Comparison of ENCODE assay signal across 8 cellular contexts in the genomic region with DNA sequence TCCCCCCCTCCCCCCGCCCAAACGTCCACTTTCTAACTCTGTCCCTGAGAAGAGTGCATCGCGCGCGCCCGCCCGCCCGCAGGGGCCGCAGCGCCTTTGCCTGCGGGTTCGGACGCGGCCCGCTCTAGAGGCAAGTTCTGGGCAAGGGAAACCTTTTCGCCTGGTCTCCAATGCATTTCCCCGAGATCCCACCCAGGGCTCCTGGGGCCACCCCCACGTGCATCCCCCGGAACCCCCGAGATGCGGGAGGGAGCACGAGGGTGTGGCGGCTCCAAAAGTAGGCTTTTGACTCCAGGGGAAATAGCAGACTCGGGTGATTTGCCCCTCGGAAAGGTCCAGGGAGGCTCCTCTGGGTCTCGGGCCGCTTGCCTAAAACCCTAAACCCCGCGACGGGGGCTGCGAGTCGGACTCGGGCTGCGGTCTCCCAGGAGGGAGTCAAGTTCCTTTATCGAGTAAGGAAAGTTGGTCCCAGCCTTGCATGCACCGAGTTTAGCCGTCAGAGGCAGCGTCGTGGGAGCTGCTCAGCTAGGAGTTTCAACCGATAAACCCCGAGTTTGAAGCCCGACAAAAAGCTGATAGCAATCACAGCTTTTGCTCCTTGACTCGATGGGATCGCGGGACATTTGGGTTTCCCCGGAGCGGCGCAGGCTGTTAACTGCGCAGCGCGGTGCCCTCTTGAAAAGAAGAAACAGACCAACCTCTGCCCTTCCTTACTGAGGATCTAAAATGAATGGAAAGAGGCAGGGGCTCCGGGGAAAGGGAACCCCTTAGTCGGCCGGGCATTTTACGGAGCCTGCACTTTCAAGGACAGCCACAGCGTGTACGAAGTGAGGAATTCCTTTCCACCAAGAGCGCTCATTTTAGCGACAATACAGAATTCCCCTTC.
DNase-seq lines count a peak whose midpoint lies in the region; ATAC-seq and TF ChIP-seq lines count a peak whose summit lies in the region.

No MANE protein-coding gene starts in this region.

- peak overlapping the region; percentile 85 for H3K4me3 Mint-ChIP-seq in activated naive CD4-positive, alpha-beta T cell treated with anti-CD3 and anti-CD28 coated beads, Interleukin-2, amount 10 ng/mL, durations not matched to agents 7 days and 5 days

- ATAC-seq in activated CD4-positive, CD25-positive, alpha-beta regulatory T cell treated with anti-CD3 and anti-CD28 coated beads, Interleukin-2, amount 50 U/mL, for 24 hours: no peak
- ATAC-seq in right cardiac atrium (no peak), GM21423 (IDR thresholded peaks at IDR 0.05; ENCODE audit: unreplicated experiment) (no peak), HG02610 (IDR thresholded peaks at IDR 0.05; ENCODE audit: unreplicated experiment) (no peak)

- intact Hi-C loops in right cardiac atrium (cut with DNase I) (loop anchor here in 1 of 4 donors (5.0 to 10.0 kb wide), 2 partner anchors 314 to 506 kb away; no protein-coding TSS in a partner anchor), sigmoid colon (cut with DNase I) (loop anchor here (1.0 to 5.0 kb wide), 4 partner anchors 161 to 1046 kb away; no protein-coding TSS in a partner anchor)

- peaks cover 46% of the 10 kb centered on the region for H3K4me1 Mint-ChIP-seq in activated naive CD4-positive, alpha-beta T cell treated with anti-CD3 and anti-CD28 coated beads, Interleukin-2, amount 10 ng/mL, durations not matched to agents 7 days and 5 days

- H3K27ac ChIP-seq in right cardiac atrium (ENCODE audit: low read length): no peak overlapping the region
- peak overlapping the region; percentile 78 to 93 (median 87) for H3K27ac ChIP-seq in sigmoid colon

- H3K4me1 ChIP-seq in right cardiac atrium (ENCODE audit: control insufficient read depth, insufficient read depth, low read length) (no peaks in the 10 kb centered on the region), sigmoid colon (peaks cover 0 to 44% (median 40%) of the 10 kb centered on the region in 4 donors)

- TF ChIP-seq CTCF in sigmoid colon (IDR thresholded peaks at IDR 0.05): no peak

- DNase-seq in activated CD4-positive, CD25-positive, alpha-beta regulatory T cell treated with anti-CD3 and anti-CD28 coated beads, Interleukin-2, amount 50 U/mL, for 72 hours: peak; percentile 42
- peak; percentile 24 for DNase-seq in activated naive CD4-positive, alpha-beta T cell treated with anti-CD3 and anti-CD28 coated beads, Interleukin-2, amount 10 ng/mL, durations not matched to agents 7 days and 5 days
- DNase-seq in right cardiac atrium (peak in 2 of 3 donors; percentile 22 to 47), sigmoid colon (peak; percentile 75)
- no peak for DNase-seq in stimulated activated naive CD4-positive, alpha-beta T cell treated with Interleukin-2 at 50 U/mL for 16 hours (lab: John Stamatoyannopoulos, UW)

- peaks cover 1% of the 10 kb centered on the region for H3K36me3 Mint-ChIP-seq in activated naive CD4-positive, alpha-beta T cell treated with anti-CD3 and anti-CD28 coated beads, Interleukin-2, amount 10 ng/mL, durations not matched to agents 7 days and 5 days

- WGBS in right cardiac atrium: 14% methylated on average over 60 of the region's 60 CpGs
- 9 to 20% methylated on average over 60 of the region's 60 CpGs for WGBS in sigmoid colon, 2 donors

- H3K27me3 ChIP-seq in right cardiac atrium (ENCODE audit: control insufficient read depth, insufficient read depth) (no peaks in the 10 kb centered on the region), sigmoid colon (peaks cover 20 to 61% (median 44%) of the 10 kb centered on the region in 3 donors)

- H3K27me3 Mint-ChIP-seq in activated naive CD4-positive, alpha-beta T cell treated with anti-CD3 and anti-CD28 coated beads, Interleukin-2, amount 10 ng/mL, durations not matched to agents 7 days and 5 days: peaks cover 13% of the 10 kb centered on the region

- no peak overlapping the region for H3K4me3 ChIP-seq in right cardiac atrium (ENCODE audit: low read length)
- peak overlapping the region in 3 of 4 donors; percentile 55 to 81 (median 79) for H3K4me3 ChIP-seq in sigmoid colon

- TF ChIP-seq POLR2A in sigmoid colon (IDR thresholded peaks at IDR 0.05): no peak

- no peak overlapping the region for H3K27ac Mint-ChIP-seq in activated naive CD4-positive, alpha-beta T cell treated with anti-CD3 and anti-CD28 coated beads, Interleukin-2, amount 10 ng/mL, durations not matched to agents 7 days and 5 days

- no peaks in the 10 kb centered on the region for H3K9me3 Mint-ChIP-seq in activated naive CD4-positive, alpha-beta T cell treated with anti-CD3 and anti-CD28 coated beads, Interleukin-2, amount 10 ng/mL, durations not matched to agents 7 days and 5 days

- TF ChIP-seq EP300 in sigmoid colon (IDR thresholded peaks at IDR 0.05): no peak

- no peaks in the 10 kb centered on the region for H3K36me3 ChIP-seq in sigmoid colon

- H3K9me3 ChIP-seq in right cardiac atrium (ENCODE audit: control insufficient read depth, low read length): no peaks in the 10 kb centered on the region
- H3K9me3 ChIP-seq in sigmoid colon: no peaks in the 10 kb centered on the region

- CTCF ChIA-PET in activated naive CD4-positive, alpha-beta T cell treated with anti-CD3 and anti-CD28 coated beads, Interleukin-2, amount 10 ng/mL, durations not matched to agents 7 days and 5 days (lab: Charles Lee): interaction anchor here (0.7 to 2.7 kb wide), 11 partner anchors 10 to 948 kb away, joined by 3 to 27 read pairs (median 6); partner anchors contain the start of gene RUNX1
